In the genomic region with DNA sequence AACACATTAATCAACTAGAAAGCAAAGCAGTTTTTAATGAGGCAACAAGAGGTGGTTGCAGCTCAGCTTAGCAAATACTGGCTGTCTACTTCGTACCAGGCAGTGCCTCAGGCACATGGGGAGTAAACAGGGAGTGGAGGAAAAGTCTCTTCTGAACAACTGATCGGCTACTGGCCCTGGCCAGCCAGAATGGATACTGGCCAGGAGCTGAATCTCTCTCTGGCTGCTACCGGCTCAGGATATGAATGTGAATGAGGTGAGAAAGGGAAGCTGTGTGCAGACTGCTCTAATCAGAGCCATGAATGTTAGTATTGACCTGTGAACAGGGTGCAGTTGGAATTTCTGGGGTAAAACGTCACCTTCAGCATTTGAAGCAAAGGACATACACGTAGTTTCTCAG, we compare ENCODE assay signal across 21 cellular contexts.
"Had no signal": no experiment of that assay in that cellular context is flagged by ENCODE, and none has a peak within 500 bp of the region (broad histone marks: within the 10 kb centered on the region; RNA-seq: fewer than 3 reads in every experiment).

No MANE protein-coding gene starts in this region.

- H3K27me3 ChIP-seq: cardiac muscle cell, sigmoid colon, transverse colon had no signal

- H3K9me3 ChIP-seq: lower lobe of right lung, transverse colon had no signal

- DNase-seq: activated CD8-positive, alpha-beta memory T cell treated with anti-CD3 and anti-CD28 coated beads for 24 hours; activated CD8-positive, alpha-beta memory T cell treated with anti-CD3 and anti-CD28 coated beads, Interleukin-2, amount 50 U/mL, for 4 hours; activated effector memory CD4-positive, alpha-beta T cell treated with anti-CD3 and anti-CD28 coated beads, Interleukin-2, amount 50 U/mL, for 16 hours; activated naive CD4-positive, alpha-beta T cell treated with anti-CD3 and anti-CD28 coated beads, Interleukin-2, amount 50 U/mL, for 16 hours; activated naive CD8-positive, alpha-beta T cell treated with anti-CD3 and anti-CD28 coated beads, Interleukin-2, amount 50 U/mL, for 24 hours; activated T-cell treated with anti-CD3 and anti-CD28 coated beads, Interleukin-2, amount 50 U/mL, for 72 hours; cortex of kidney; heart right ventricle; islet precursor cell; left colon; lower lobe of right lung; natural killer cell; sigmoid colon; stimulated activated CD4-positive, alpha-beta T cell treated with anti-CD3 and anti-CD28 coated beads, Interleukin-15, amount 100 ng/mL, for 24 hours; T-helper 9 cell; transverse colon had no signal

- H3K4me3 ChIP-seq: cardiac muscle cell, heart right ventricle, lower lobe of right lung, sigmoid colon, smooth muscle cell, transverse colon had no signal

- H3K4me1 ChIP-seq: heart right ventricle, lower lobe of right lung, parathyroid adenoma, sigmoid colon, transverse colon had no signal

- H3K27ac ChIP-seq: cardiac muscle cell, heart right ventricle, lower lobe of right lung, parathyroid adenoma, sigmoid colon, transverse colon had no signal

- ATAC-seq: activated naive CD8-positive, alpha-beta T cell treated with anti-CD3 and anti-CD28 coated beads, Interleukin-2, amount 50 U/mL, for 24 hours; activated T-cell treated with anti-CD3 and anti-CD28 coated beads, Interleukin-2, amount 50 U/mL, for 72 hours; heart right ventricle; left colon; lower lobe of right lung; natural killer cell; stimulated activated memory B cell treated with anti-CD40 and anti-IgM and Interleukin-4, amounts not matched to agents 10 μg/mL and 1 μg/mL and 100 μg/mL, for 72 hours; WTC11 had no signal

- H3K36me3 ChIP-seq: cardiac muscle cell, heart right ventricle, lower lobe of right lung, sigmoid colon, transverse colon had no signal
